In genomic region chr22:39675907-39676306, GRCh38 we compare ENCODE assay signal across 22 cellular contexts.
"Had no signal": no experiment of that assay in that cellular context is flagged by ENCODE, and none has a peak within 500 bp of the region (broad histone marks: within the 10 kb centered on the region; RNA-seq: fewer than 3 reads in every experiment).

No MANE protein-coding gene starts in this region.

- H3K27ac Mint-ChIP-seq: memory B cell; mesothelial cell of epicardium; natural killer cell treated with Interleukin-12 subunit alpha and Interleukin-12 subunit beta and Interleukin-15 and Interleukin-18, amount 100 ng/mL, for 72 hours had no signal

- H3K4me3 Mint-ChIP-seq: memory B cell; mesothelial cell of epicardium; natural killer cell treated with Interleukin-12 subunit alpha and Interleukin-12 subunit beta and Interleukin-15 and Interleukin-18, amount 100 ng/mL, for 72 hours had no signal

- ATAC-seq: gastrocnemius medialis; lower lobe of right lung; natural killer cell treated with Interleukin-12 subunit alpha and Interleukin-12 subunit beta and Interleukin-15 and Interleukin-18, amount 100 ng/mL, for 72 hours had no signal

- DNase-seq: cortex of kidney; effector memory CD4-positive, alpha-beta T cell; gastrocnemius medialis; islet precursor cell; left ventricle myocardium inferior; lower lobe of right lung; posterior cingulate gyrus; sigmoid colon; stimulated activated CD4-positive, alpha-beta T cell treated with anti-CD3 and anti-CD28 coated beads, Interleukin-2, amount 100 ng/mL, for 24 hours; stimulated activated naive CD4-positive, alpha-beta T cell; stomach; substantia nigra; transverse colon had no signal

- H3K4me1 Mint-ChIP-seq: memory B cell, mesothelial cell of epicardium had no signal

- H3K27ac ChIP-seq: epithelial cell of prostate, esophagus muscularis mucosa, gastrocnemius medialis, left ventricle myocardium inferior, lower lobe of right lung, neutrophil, right atrium auricular region, sigmoid colon, skin epidermis, stomach, thoracic aorta, transverse colon had no signal

- H3K4me3 ChIP-seq: esophagus muscularis mucosa, gastrocnemius medialis, left ventricle myocardium inferior, lower lobe of right lung, right atrium auricular region, sigmoid colon, skin epidermis, stomach, thoracic aorta, transverse colon had no signal

- H3K36me3 ChIP-seq: esophagus muscularis mucosa, gastrocnemius medialis, left ventricle myocardium inferior, lower lobe of right lung, neutrophil, right atrium auricular region, sigmoid colon, thoracic aorta, transverse colon had no signal

- H3K4me1 ChIP-seq: esophagus muscularis mucosa, gastrocnemius medialis, left ventricle myocardium inferior, lower lobe of right lung, right atrium auricular region, sigmoid colon, stomach, transverse colon had no signal
